ENCODE assay signal across 1 cellular context in the genomic region with DNA sequence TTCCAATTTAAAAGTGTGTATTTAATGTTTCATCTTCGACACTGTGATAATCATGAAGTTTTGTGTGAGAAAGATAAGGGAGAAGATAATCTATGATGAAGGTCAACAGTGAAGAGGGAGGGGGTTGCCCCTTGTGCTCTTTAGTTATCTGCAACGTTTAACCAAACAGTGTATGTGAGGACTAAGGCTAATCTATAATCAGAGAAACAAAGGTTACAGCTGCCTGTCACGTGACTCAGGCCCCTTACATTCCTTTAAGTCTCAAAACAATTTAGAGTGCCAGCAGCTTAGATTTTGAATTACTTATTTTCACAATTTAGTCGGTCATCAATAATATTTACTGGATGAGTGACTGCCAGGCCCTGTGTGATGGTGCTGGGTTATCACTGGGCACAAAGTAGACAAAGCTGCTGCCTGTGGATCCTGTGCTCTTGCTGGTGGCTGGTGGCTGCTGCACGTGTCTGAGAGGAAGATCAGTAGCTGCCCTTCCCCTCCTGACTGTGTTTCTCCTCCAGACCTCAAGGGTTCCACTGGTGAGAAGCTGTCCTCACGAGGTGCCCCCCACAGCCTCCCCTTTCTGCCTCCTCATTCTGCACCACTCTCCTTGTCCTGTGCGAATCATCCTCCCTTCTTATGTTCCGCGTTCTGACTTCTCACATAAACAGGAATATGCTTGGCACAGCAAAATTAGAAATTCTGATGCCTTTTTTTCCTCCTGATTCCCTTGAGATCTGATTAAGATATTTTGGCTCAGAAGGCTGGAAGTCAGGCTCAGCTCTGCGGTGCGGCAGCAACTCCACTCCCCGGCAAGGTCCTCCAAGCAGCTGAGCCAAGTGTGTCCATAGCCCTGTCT.
TF ChIP-seq lines count a peak whose summit lies in the region.

No MANE protein-coding gene starts in this region.

TF ChIP-seq in HepG2, 621 proteins besides CTCF, POLR2A, EP300 and RAD21 (continued from another document and continues in another):
- TF ChIP-seq CHD4 (IDR thresholded peaks at IDR 0.05; ENCODE audit: borderline replicate concordance, low read length) (no peak), ZNF263 (CRISPR knock-in tag; IDR thresholded peaks at IDR 0.05) (no peak), CAMTA2 (CRISPR knock-in tag; IDR thresholded peaks at IDR 0.05; ENCODE audit: borderline replicate concordance) (no peak), SOX13 (IDR thresholded peaks at IDR 0.05) (peak; percentile 80), SOX13 (CRISPR knock-in tag; conservative IDR thresholded peaks at IDR 0.05 in 1 of 2, IDR thresholded peaks at IDR 0.05 in 1 of 2) (peak in 1 of 2 experiments; percentile 94; a peak in 2 of 4 replicates), HNRNPLL (IDR thresholded peaks at IDR 0.05; ENCODE audit: low read depth, low read length, poor library complexity, severe bottlenecking) (no peak), ZNF343 (CRISPR knock-in tag; IDR thresholded peaks at IDR 0.05) (no peak), XRCC5 (optimal IDR thresholded peaks at IDR 0.05; ENCODE audit: low read length) (no peak), ZMYM4 (CRISPR knock-in tag; IDR thresholded peaks at IDR 0.05) (peak; percentile 25), TSC22D2 (CRISPR knock-in tag; IDR thresholded peaks at IDR 0.05; ENCODE audit: borderline replicate concordance) (no peak), TCF7 (IDR thresholded peaks at IDR 0.05; ENCODE audit: low read depth) (peak; percentile 62), GATA4 (IDR thresholded peaks at IDR 0.05; ENCODE audit: borderline replicate concordance, low read depth) (peak; percentile 91), ZNF670 (CRISPR knock-in tag; IDR thresholded peaks at IDR 0.05; ENCODE audit: borderline replicate concordance) (no peak), ZNF589 (CRISPR knock-in tag; conservative IDR thresholded peaks at IDR 0.05) (no peak), MATR3 (CRISPR knock-in tag; IDR thresholded peaks at IDR 0.05) (no peak), FOXJ3 (CRISPR knock-in tag; IDR thresholded peaks at IDR 0.05; ENCODE audit: borderline replicate concordance) (peak; percentile 87), HNRNPH1 (optimal IDR thresholded peaks at IDR 0.05; ENCODE audit: low read depth, low read length) (no peak), REPIN1 (CRISPR knock-in tag; IDR thresholded peaks at IDR 0.05; ENCODE audit: borderline replicate concordance, low read depth) (no peak; the same call in 1 of the 2 replicates), ZEB1 (IDR thresholded peaks at IDR 0.05; ENCODE audit: insufficient replicate concordance, low read depth) (no peak), ZZZ3 (CRISPR knock-in tag; IDR thresholded peaks at IDR 0.05; ENCODE audit: borderline replicate concordance) (no peak), ZNF773 (CRISPR knock-in tag; IDR thresholded peaks at IDR 0.05; ENCODE audit: borderline replicate concordance) (no peak), ZNF24 (IDR thresholded peaks at IDR 0.05) (no peak), FOSL1 (CRISPR knock-in tag; IDR thresholded peaks at IDR 0.05; ENCODE audit: borderline replicate concordance) (no peak), ZNF558 (CRISPR knock-in tag; IDR thresholded peaks at IDR 0.05; ENCODE audit: borderline replicate concordance) (no peak), ZNF292 (CRISPR knock-in tag; IDR thresholded peaks at IDR 0.05; ENCODE audit: borderline replicate concordance, low read depth) (peak; percentile 53; the same call in 1 of the 2 replicates), RFXANK (CRISPR knock-in tag; IDR thresholded peaks at IDR 0.05) (no peak), TMF1 (CRISPR knock-in tag; IDR thresholded peaks at IDR 0.05; ENCODE audit: low read depth) (no peak), SRSF4 (IDR thresholded peaks at IDR 0.05; ENCODE audit: low read depth, low read length, poor library complexity, severe bottlenecking) (no peak), MTA3 (CRISPR knock-in tag; IDR thresholded peaks at IDR 0.05) (no peak), MAZ (IDR thresholded peaks at IDR 0.05; ENCODE audit: borderline replicate concordance, low read depth, low read length) (no peak), MAZ (CRISPR knock-in tag; IDR thresholded peaks at IDR 0.05; ENCODE audit: low read depth) (no peak), MAFF (IDR thresholded peaks at IDR 0.05; ENCODE audit: low read depth, low read length) (peak; percentile 66), SP1 (IDR thresholded peaks at IDR 0.05) (no peak), SP1 (CRISPR knock-in tag; IDR thresholded peaks at IDR 0.05) (no peak), ZNF331 (CRISPR knock-in tag; IDR thresholded peaks at IDR 0.05) (peak; percentile 71), RARA (CRISPR knock-in tag; IDR thresholded peaks at IDR 0.05) (peak; percentile 58), MYNN (CRISPR knock-in tag; IDR thresholded peaks at IDR 0.05; ENCODE audit: low read depth) (no peak), ZNF761 (CRISPR knock-in tag; conservative IDR thresholded peaks at IDR 0.05) (no peak), ZNF605 (CRISPR knock-in tag; IDR thresholded peaks at IDR 0.05) (no peak), TEAD3 (CRISPR knock-in tag; optimal IDR thresholded peaks at IDR 0.05; ENCODE audit: borderline replicate concordance) (peak; percentile 59), ZNF17 (CRISPR knock-in tag; IDR thresholded peaks at IDR 0.05) (no peak), SALL1 (CRISPR knock-in tag; IDR thresholded peaks at IDR 0.05) (peak; percentile 89), ELF4 (CRISPR knock-in tag; IDR thresholded peaks at IDR 0.05; ENCODE audit: borderline replicate concordance) (no peak), PCBP2 (optimal IDR thresholded peaks at IDR 0.05; ENCODE audit: low read depth, low read length, poor library complexity, severe bottlenecking) (no peak), MIER2 (CRISPR knock-in tag; IDR thresholded peaks at IDR 0.05) (no peak), TARDBP (CRISPR knock-in tag; IDR thresholded peaks at IDR 0.05) (peak; percentile 77), ZC3H13 (CRISPR knock-in tag; IDR thresholded peaks at IDR 0.05) (no peak), KAT8 (CRISPR knock-in tag; IDR thresholded peaks at IDR 0.05) (0 out of 2 replicates have a peak, but pooled peaks have one; percentile 14)
- TF ChIP-seq, protein P1, sequence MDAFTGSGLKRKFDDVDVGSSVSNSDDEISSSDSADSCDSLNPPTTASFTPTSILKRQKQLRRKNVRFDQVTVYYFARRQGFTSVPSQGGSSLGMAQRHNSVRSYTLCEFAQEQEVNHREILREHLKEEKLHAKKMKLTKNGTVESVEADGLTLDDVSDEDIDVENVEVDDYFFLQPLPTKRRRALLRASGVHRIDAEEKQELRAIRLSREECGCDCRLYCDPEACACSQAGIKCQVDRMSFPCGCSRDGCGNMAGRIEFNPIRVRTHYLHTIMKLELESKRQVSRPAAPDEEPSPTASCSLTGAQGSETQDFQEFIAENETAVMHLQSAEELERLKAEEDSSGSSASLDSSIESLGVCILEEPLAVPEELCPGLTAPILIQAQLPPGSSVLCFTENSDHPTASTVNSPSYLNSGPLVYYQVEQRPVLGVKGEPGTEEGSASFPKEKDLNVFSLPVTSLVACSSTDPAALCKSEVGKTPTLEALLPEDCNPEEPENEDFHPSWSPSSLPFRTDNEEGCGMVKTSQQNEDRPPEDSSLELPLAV (CRISPR knock-in tag; conservative IDR thresholded peaks at IDR 0.05; ENCODE audit: low read depth) = no peak
- TF ChIP-seq, protein P2, sequence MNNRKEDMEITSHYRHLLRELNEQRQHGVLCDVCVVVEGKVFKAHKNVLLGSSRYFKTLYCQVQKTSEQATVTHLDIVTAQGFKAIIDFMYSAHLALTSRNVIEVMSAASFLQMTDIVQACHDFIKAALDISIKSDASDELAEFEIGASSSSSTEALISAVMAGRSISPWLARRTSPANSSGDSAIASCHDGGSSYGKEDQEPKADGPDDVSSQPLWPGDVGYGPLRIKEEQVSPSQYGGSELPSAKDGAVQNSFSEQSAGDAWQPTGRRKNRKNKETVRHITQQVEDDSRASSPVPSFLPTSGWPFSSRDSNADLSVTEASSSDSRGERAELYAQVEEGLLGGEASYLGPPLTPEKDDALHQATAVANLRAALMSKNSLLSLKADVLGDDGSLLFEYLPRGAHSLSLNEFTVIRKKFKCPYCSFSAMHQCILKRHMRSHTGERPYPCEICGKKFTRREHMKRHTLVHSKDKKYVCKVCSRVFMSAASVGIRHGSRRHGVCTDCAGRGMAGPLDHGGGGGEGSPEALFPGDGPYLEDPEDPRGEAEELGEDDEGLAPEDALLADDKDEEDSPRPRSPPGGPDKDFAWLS (CRISPR knock-in tag; IDR thresholded peaks at IDR 0.05; ENCODE audit: borderline replicate concordance) = no peak
- TF ChIP-seq, protein P3, sequence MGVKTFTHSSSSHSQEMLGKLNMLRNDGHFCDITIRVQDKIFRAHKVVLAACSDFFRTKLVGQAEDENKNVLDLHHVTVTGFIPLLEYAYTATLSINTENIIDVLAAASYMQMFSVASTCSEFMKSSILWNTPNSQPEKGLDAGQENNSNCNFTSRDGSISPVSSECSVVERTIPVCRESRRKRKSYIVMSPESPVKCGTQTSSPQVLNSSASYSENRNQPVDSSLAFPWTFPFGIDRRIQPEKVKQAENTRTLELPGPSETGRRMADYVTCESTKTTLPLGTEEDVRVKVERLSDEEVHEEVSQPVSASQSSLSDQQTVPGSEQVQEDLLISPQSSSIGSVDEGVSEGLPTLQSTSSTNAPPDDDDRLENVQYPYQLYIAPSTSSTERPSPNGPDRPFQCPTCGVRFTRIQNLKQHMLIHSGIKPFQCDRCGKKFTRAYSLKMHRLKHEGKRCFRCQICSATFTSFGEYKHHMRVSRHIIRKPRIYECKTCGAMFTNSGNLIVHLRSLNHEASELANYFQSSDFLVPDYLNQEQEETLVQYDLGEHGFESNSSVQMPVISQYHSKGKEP (CRISPR knock-in tag; IDR thresholded peaks at IDR 0.05) = no peak
- TF ChIP-seq, protein P4, sequence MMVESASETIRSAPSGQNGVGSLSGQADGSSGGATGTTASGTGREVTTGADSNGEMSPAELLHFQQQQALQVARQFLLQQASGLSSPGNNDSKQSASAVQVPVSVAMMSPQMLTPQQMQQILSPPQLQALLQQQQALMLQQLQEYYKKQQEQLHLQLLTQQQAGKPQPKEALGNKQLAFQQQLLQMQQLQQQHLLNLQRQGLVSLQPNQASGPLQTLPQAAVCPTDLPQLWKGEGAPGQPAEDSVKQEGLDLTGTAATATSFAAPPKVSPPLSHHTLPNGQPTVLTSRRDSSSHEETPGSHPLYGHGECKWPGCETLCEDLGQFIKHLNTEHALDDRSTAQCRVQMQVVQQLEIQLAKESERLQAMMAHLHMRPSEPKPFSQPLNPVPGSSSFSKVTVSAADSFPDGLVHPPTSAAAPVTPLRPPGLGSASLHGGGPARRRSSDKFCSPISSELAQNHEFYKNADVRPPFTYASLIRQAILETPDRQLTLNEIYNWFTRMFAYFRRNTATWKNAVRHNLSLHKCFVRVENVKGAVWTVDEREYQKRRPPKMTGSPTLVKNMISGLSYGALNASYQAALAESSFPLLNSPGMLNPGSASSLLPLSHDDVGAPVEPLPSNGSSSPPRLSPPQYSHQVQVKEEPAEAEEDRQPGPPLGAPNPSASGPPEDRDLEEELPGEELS (CRISPR knock-in tag; IDR thresholded peaks at IDR 0.05) = peak; percentile 84
- TF ChIP-seq, protein P5, sequence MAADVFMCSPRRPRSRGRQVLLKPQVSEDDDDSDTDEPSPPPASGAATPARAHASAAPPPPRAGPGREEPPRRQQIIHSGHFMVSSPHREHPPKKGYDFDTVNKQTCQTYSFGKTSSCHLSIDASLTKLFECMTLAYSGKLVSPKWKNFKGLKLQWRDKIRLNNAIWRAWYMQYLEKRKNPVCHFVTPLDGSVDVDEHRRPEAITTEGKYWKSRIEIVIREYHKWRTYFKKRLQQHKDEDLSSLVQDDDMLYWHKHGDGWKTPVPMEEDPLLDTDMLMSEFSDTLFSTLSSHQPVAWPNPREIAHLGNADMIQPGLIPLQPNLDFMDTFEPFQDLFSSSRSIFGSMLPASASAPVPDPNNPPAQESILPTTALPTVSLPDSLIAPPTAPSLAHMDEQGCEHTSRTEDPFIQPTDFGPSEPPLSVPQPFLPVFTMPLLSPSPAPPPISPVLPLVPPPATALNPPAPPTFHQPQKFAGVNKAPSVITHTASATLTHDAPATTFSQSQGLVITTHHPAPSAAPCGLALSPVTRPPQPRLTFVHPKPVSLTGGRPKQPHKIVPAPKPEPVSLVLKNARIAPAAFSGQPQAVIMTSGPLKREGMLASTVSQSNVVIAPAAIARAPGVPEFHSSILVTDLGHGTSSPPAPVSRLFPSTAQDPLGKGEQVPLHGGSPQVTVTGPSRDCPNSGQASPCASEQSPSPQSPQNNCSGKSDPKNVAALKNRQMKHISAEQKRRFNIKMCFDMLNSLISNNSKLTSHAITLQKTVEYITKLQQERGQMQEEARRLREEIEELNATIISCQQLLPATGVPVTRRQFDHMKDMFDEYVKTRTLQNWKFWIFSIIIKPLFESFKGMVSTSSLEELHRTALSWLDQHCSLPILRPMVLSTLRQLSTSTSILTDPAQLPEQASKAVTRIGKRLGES (CRISPR knock-in tag; IDR thresholded peaks at IDR 0.05; ENCODE audit: borderline replicate concordance) = 0 out of 2 replicates have a peak, but pooled peaks have one; percentile 69
- TF ChIP-seq, protein P6, sequence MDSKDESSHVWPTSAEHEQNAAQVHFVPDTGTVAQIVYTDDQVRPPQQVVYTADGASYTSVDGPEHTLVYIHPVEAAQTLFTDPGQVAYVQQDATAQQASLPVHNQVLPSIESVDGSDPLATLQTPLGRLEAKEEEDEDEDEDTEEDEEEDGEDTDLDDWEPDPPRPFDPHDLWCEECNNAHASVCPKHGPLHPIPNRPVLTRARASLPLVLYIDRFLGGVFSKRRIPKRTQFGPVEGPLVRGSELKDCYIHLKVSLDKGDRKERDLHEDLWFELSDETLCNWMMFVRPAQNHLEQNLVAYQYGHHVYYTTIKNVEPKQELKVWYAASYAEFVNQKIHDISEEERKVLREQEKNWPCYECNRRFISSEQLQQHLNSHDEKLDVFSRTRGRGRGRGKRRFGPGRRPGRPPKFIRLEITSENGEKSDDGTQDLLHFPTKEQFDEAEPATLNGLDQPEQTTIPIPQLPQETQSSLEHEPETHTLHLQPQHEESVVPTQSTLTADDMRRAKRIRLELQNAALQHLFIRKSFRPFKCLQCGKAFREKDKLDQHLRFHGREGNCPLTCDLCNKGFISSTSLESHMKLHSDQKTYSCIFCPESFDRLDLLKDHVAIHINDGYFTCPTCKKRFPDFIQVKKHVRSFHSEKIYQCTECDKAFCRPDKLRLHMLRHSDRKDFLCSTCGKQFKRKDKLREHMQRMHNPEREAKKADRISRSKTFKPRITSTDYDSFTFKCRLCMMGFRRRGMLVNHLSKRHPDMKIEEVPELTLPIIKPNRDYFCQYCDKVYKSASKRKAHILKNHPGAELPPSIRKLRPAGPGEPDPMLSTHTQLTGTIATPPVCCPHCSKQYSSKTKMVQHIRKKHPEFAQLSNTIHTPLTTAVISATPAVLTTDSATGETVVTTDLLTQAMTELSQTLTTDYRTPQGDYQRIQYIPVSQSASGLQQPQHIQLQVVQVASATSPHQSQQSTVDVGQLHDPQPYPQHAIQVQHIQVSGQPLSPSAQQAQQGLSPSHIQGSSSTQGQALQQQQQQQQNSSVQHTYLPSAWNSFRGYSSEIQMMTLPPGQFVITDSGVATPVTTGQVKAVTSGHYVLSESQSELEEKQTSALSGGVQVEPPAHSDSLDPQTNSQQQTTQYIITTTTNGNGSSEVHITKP (CRISPR knock-in tag; IDR thresholded peaks at IDR 0.05; ENCODE audit: low read depth) = no peak
